ENCODE assay signal across 18 cellular contexts in the genomic region with DNA sequence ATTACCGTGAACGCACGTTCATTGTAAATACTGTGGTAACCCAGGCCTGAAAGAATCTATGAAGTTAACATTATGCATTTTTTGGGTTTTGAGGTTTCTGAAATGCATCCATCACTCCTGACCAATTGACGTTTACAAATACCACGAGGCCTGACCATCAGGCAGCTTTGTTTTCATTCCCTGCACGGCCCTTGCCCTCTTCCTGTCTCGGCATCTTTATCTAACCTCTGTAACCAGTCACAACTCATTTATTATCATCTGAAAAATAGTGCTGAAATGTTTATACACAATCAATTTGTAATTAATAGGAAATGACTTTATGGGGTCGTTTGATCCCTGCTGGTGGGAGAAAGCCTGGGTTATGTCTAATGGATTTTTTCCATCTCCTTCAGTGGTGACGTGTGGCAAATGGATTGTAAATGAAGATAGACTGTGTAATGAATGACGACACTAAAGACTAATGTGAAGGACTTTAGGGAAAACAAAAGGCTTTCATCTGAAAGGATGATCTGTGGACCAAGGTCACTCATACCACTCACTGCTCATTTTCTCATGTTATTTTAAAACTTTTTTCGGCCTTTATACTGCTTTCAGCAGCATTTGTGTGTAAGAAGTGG.
DNase-seq lines count a peak whose midpoint lies in the region; ATAC-seq, FAIRE-seq and TF ChIP-seq lines count a peak whose summit lies in the region.
"Had no signal": no experiment of that assay in that cellular context is flagged by ENCODE, and none has a peak within 500 bp of the region (broad histone marks: within the 10 kb centered on the region; RNA-seq: fewer than 3 reads in every experiment).

No MANE protein-coding gene starts in this region.

- H4K20me1 ChIP-seq in IMR-90 (ENCODE audit: insufficient read depth, low read length) = no peaks in the 10 kb centered on the region

- H3K9me3 ChIP-seq in IMR-90 (ENCODE audit: control insufficient read depth, insufficient read depth, low read length) (peaks cover 11% of the 10 kb centered on the region), mesodermal cell (ENCODE audit: control insufficient read depth, low read length) (no peaks in the 10 kb centered on the region), tibial artery (no peaks in the 10 kb centered on the region)
- H3K9me3 ChIP-seq: heart left ventricle, tibial nerve had no signal

- H3K4me2 ChIP-seq in IMR-90 (ENCODE audit: low read depth, low read length) = peak overlapping the region; percentile 48; the same call in 1 of the 2 replicates

- no peak for TF ChIP-seq CTCF in IMR-90 (conservative IDR thresholded peaks at IDR 0.05; ENCODE audit: low read depth, low read length)
- no peak for TF ChIP-seq CTCF in tibial artery (IDR thresholded peaks at IDR 0.05)

- H3K18ac ChIP-seq in IMR-90 (ENCODE audit: low read depth, low read length) = no peak overlapping the region

- no peak overlapping the region for H3K23ac ChIP-seq in IMR-90 (ENCODE audit: low read depth, low read length)

- peak; percentile 98 for FAIRE-seq in A204.1 (lab: Jason Lieb, UNC)

- H3K4me1 ChIP-seq in IMR-90 (ENCODE audit: control insufficient read depth, insufficient read depth, low read length) (peaks cover 3% of the 10 kb centered on the region; the same call in 1 of the 2 replicates), mesodermal cell (ENCODE audit: control insufficient read depth, insufficient read depth, low read length, poor library complexity, severe bottlenecking) (no peaks in the 10 kb centered on the region), tibial artery (peaks cover 0 to 6% (median 0%) of the 10 kb centered on the region in 4 donors)
- H3K4me1 ChIP-seq: heart left ventricle had no signal

- no peak overlapping the region for H3K9ac ChIP-seq in IMR-90 (ENCODE audit: low read depth, low read length)

- H4K8ac ChIP-seq in IMR-90 (ENCODE audit: low read depth in 2 of 2, low read length in 2 of 2) = no peak overlapping the region

- H2AK9ac ChIP-seq in IMR-90 (replicated peaks; ENCODE audit: low read depth, low read length, poor library complexity) = no peak overlapping the region

- 0% methylated on average over 2 of the region's 11 CpGs; no CpG with 5 or more reads in 1 of the 2 experiments for WGBS in IMR-90 (ENCODE audit: extremely low coverage in 2 of 2, insufficient read length in 1 of 2), 2 experiments
- WGBS in mesodermal cell (ENCODE audit: insufficient coverage in 2 of 2), 2 experiments = 87 to 88% methylated on average over 3 to 5 of the region's 11 CpGs

- BruUV-seq in IMR-90 (replicated peaks; lab: Mats Ljungman, UMichigan) = no TSS peak

- H3K27me3 Mint-ChIP-seq in activated T-helper 1 cell treated with anti-CD3 and anti-CD28 coated beads, Interleukin-12 subunit alpha, Interleukin-12 subunit beta, Interleukin-2, Interleukin-4 antibody, amounts not matched to agents 30 ng/mL and 10 ng/mL and 1 ng/mL, durations not matched to agents 14 hours and 24 hours and 36 hours (ENCODE audit: insufficient read depth) = no peaks in the 10 kb centered on the region

- no peak overlapping the region for H2BK120ac ChIP-seq in IMR-90 (ENCODE audit: low read depth, low read length)

- H3K36me3 ChIP-seq in IMR-90 (ENCODE audit: control insufficient read depth, insufficient read depth, low read length) (no peaks in the 10 kb centered on the region), mesodermal cell (ENCODE audit: control insufficient read depth, insufficient read depth, low read length) (no peaks in the 10 kb centered on the region), tibial artery (no peaks in the 10 kb centered on the region)
- H3K36me3 ChIP-seq: heart left ventricle, tibial nerve had no signal

- dilution Hi-C loops in IMR-90 (cut with HindIII; ENCODE audit: low sequenced_read_pairs, unreplicated experiment) = no loop called here

- no peaks in the 10 kb centered on the region for H3K9me1 ChIP-seq in IMR-90 (ENCODE audit: insufficient read depth, low read length)

- no peak overlapping the region for H2AK5ac ChIP-seq in IMR-90 (ENCODE audit: low read depth, low read length)

- H3K27ac ChIP-seq in IMR-90 (ENCODE audit: insufficient read depth, low read length) (no peak overlapping the region), mesodermal cell (ENCODE audit: low read depth, low read length, severe bottlenecking) (peak overlapping the region; percentile 20), tibial artery (no peak overlapping the region)
- H3K27ac ChIP-seq: heart left ventricle, tibial nerve had no signal

- no peaks in the 10 kb centered on the region for H3K9me3 Mint-ChIP-seq in activated T-helper 1 cell treated with anti-CD3 and anti-CD28 coated beads, Interleukin-12 subunit alpha, Interleukin-12 subunit beta, Interleukin-2, Interleukin-4 antibody, amounts not matched to agents 30 ng/mL and 10 ng/mL and 1 ng/mL, durations not matched to agents 14 hours and 24 hours and 36 hours
- H3K9me3 Mint-ChIP-seq: activated B cell treated with CpG ODN at 0.5 μM for 24 hours had no signal

- no peaks in the 10 kb centered on the region for H3K79me1 ChIP-seq in IMR-90 (ENCODE audit: low read depth in 1 of 2, low read length in 2 of 2)

- ATAC-seq in IMR-90 (ENCODE audit: low read depth) (peak; percentile 87), GM19395 (IDR thresholded peaks at IDR 0.05; ENCODE audit: unreplicated experiment) (no peak), HG02870 (IDR thresholded peaks at IDR 0.05; ENCODE audit: unreplicated experiment) (no peak)
- ATAC-seq: heart left ventricle, left lobe of liver had no signal

- H3K36me3 Mint-ChIP-seq in activated T-helper 1 cell treated with anti-CD3 and anti-CD28 coated beads, Interleukin-12 subunit alpha, Interleukin-12 subunit beta, Interleukin-2, Interleukin-4 antibody, amounts not matched to agents 30 ng/mL and 10 ng/mL and 1 ng/mL, durations not matched to agents 14 hours and 24 hours and 36 hours (ENCODE audit: low read depth) = no peaks in the 10 kb centered on the region

- H3K4ac ChIP-seq in IMR-90 (ENCODE audit: low read depth, low read length) = no peak overlapping the region; the same call in 1 of the 2 replicates

- H3K4me3 ChIP-seq in IMR-90 (ENCODE audit: insufficient read depth, low read depth, low read length) = no peak overlapping the region
- H3K4me3 ChIP-seq in mesodermal cell (ENCODE audit: extremely low read depth, insufficient read depth, low read length, poor library complexity, severe bottlenecking) = no peak overlapping the region
- H3K4me3 ChIP-seq in tibial artery = no peak overlapping the region
- H3K4me3 ChIP-seq: heart left ventricle, tibial nerve had no signal

- DNase-seq in IMR-90 (peak; percentile 82), brain pericyte (ENCODE audit: low read depth, low spot score) (peak; percentile 64), tibial artery (no peak)
- DNase-seq in activated T-helper 1 cell treated with anti-CD3 and anti-CD28 coated beads, Interleukin-12 subunit alpha, Interleukin-12 subunit beta, Interleukin-2, Interleukin-4 antibody, amounts not matched to agents 30 ng/mL and 10 ng/mL and 1 ng/mL, durations not matched to agents 14 hours and 24 hours and 36 hours (ENCODE audit: low spot score) = no peak
- DNase-seq: activated B cell treated with CpG ODN at 0.5 μM for 24 hours; activated naive CD4-positive, alpha-beta T cell treated with Interleukin-2 at 50 U/mL for 16 hours; COR-L47; GOT3; heart left ventricle; NCI-H1417 treated with DMSO at 0.1 percent for 48 hours; NCI-H510A treated with DMSO at 0.1 percent for 48 hours; stimulated activated CD4-positive, alpha-beta T cell treated with anti-CD3 and anti-CD28 coated beads, Interleukin-2, amount 100 ng/mL, for 24 hours had no signal

- CTCF ChIA-PET in IMR-90 (lab: Yijun Ruan, JAX) = interaction anchor here (1.0 kb wide), 1 partner anchor 16 kb away, joined by 3 read pairs; no protein-coding TSS in a partner anchor

- H2BK5ac ChIP-seq in IMR-90 (ENCODE audit: low read depth, low read length, poor library complexity, severe bottlenecking) = peak overlapping the region; percentile 15

- H3K27ac Mint-ChIP-seq in activated T-helper 1 cell treated with anti-CD3 and anti-CD28 coated beads, Interleukin-12 subunit alpha, Interleukin-12 subunit beta, Interleukin-2, Interleukin-4 antibody, amounts not matched to agents 30 ng/mL and 10 ng/mL and 1 ng/mL, durations not matched to agents 14 hours and 24 hours and 36 hours = no peak overlapping the region
- H3K27ac Mint-ChIP-seq: activated B cell treated with CpG ODN at 0.5 μM for 24 hours had no signal

- H2BK15ac ChIP-seq in IMR-90 (ENCODE audit: low read depth, low read length) = no peak overlapping the region

- no peak overlapping the region for H2AFZ ChIP-seq in IMR-90 (replicated peaks; ENCODE audit: low read length, poor library complexity)

- no peak for TF ChIP-seq RAD21 in IMR-90 (IDR thresholded peaks at IDR 0.05; ENCODE audit: low read length)

- no peak overlapping the region for H2BK20ac ChIP-seq in IMR-90 (ENCODE audit: low read depth, low read length)

- in situ Hi-C loops in IMR-90 (cut with MboI; ENCODE audit: low sequenced_read_pairs) = no loop called here

- intact Hi-C loops in IMR-90 (cut with micrococcal nuclease) = loop anchor here (2.0 kb wide), 1 partner anchor 76 kb away; no protein-coding TSS in a partner anchor
- intact Hi-C loops in tibial artery (cut with DNase I; ENCODE audit: low total_unique reads) = no loop called here
- intact Hi-C loops in activated T-helper 1 cell treated with anti-CD3 and anti-CD28 coated beads, Interleukin-12 subunit alpha, Interleukin-12 subunit beta, Interleukin-2, Interleukin-4 antibody, amounts not matched to agents 30 ng/mL and 10 ng/mL and 1 ng/mL, durations not matched to agents 14 hours and 24 hours and 36 hours (cut with micrococcal nuclease) = no loop called here

- H4K5ac ChIP-seq in IMR-90 (ENCODE audit: low read depth, low read length) = no peak overlapping the region

- no peaks in the 10 kb centered on the region for H3K4me1 Mint-ChIP-seq in activated T-helper 1 cell treated with anti-CD3 and anti-CD28 coated beads, Interleukin-12 subunit alpha, Interleukin-12 subunit beta, Interleukin-2, Interleukin-4 antibody, amounts not matched to agents 30 ng/mL and 10 ng/mL and 1 ng/mL, durations not matched to agents 14 hours and 24 hours and 36 hours (ENCODE audit: low read depth)
- H3K4me1 Mint-ChIP-seq: activated B cell treated with CpG ODN at 0.5 μM for 24 hours had no signal

- TF ChIP-seq POLR2A in IMR-90 (IDR thresholded peaks at IDR 0.05; ENCODE audit: low read depth, low read length) = no peak

- H3K27me3 ChIP-seq in IMR-90 (ENCODE audit: control insufficient read depth, insufficient read depth, low read length) (peaks cover 55% of the 10 kb centered on the region), tibial artery (no peaks in the 10 kb centered on the region)
- H3K27me3 ChIP-seq: heart left ventricle, tibial nerve had no signal

- no peak overlapping the region for H3K4me3 Mint-ChIP-seq in activated T-helper 1 cell treated with anti-CD3 and anti-CD28 coated beads, Interleukin-12 subunit alpha, Interleukin-12 subunit beta, Interleukin-2, Interleukin-4 antibody, amounts not matched to agents 30 ng/mL and 10 ng/mL and 1 ng/mL, durations not matched to agents 14 hours and 24 hours and 36 hours
- H3K4me3 Mint-ChIP-seq: activated B cell treated with CpG ODN at 0.5 μM for 24 hours had no signal

- no peak overlapping the region for H3K56ac ChIP-seq in IMR-90 (ENCODE audit: extremely low read depth, insufficient read depth, low read length)

- H3K14ac ChIP-seq in IMR-90 (replicated peaks; ENCODE audit: low read depth, low read length) = no peak overlapping the region

- POLR2A ChIA-PET in IMR-90 (lab: Charles Lee; ENCODE audit: unreplicated experiment) = no interaction called here

- H4K91ac ChIP-seq in IMR-90 (ENCODE audit: insufficient read depth, low read depth, low read length) = no peak overlapping the region

Comparison
In these comparisons a context has a peak if more than half of its experiments do, and no peak if none do; other contexts are left out.
1. DNase-seq: peak in IMR-90 (single experiment) and brain pericyte (single experiment); none in tibial artery (0 of 2) and activated T-helper 1 cell treated with anti-CD3 and anti-CD28 coated beads, Interleukin-12 subunit alpha, Interleukin-12 subunit beta, Interleukin-2, Interleukin-4 antibody, amounts not matched to agents 30 ng/mL and 10 ng/mL and 1 ng/mL, durations not matched to agents 14 hours and 24 hours and 36 hours (single experiment).